ENCODE assay signal across 9 cellular contexts in genomic region chr22:36352775-36353507, GRCh38. TPM values are rescaled to one million over a fixed set of nuclear protein-coding genes. Genes with fewer than 3 reads are reported as not detected.
DNase-seq lines count a peak whose midpoint lies in the region; ATAC-seq and TF ChIP-seq lines count a peak whose summit lies in the region.
"Had no signal": no experiment of that assay in that cellular context is flagged by ENCODE, and none has a peak within 500 bp of the region (broad histone marks: within the 10 kb centered on the region; RNA-seq: fewer than 3 reads in every experiment).

No MANE protein-coding gene starts in this region.

- H3K27ac Mint-ChIP-seq in activated CD4-positive, alpha-beta T cell treated with anti-CD3 and anti-CD28 coated beads for 36 hours = peak overlapping the region; percentile 95
- H3K27ac Mint-ChIP-seq in brain = peak overlapping the region in 4 of 5 experiments; percentile 38 to 89 (median 72)

- POLR2A ChIA-PET in activated CD4-positive, alpha-beta T cell treated with anti-CD3 and anti-CD28 coated beads for 36 hours (lab: Charles Lee) = interaction anchor here (1.2 kb wide), 1 partner anchor 12 kb away, joined by 4 read pairs; no protein-coding TSS in a partner anchor

- peaks cover 6% of the 10 kb centered on the region for H3K36me3 ChIP-seq in thoracic aorta

- H3K4me3 Mint-ChIP-seq in activated CD4-positive, alpha-beta T cell treated with anti-CD3 and anti-CD28 coated beads for 36 hours = peak overlapping the region; percentile 21
- H3K4me3 Mint-ChIP-seq in brain = peak overlapping the region in 1 of 5 experiments; percentile 9

- no peaks in the 10 kb centered on the region for H3K27me3 ChIP-seq in thoracic aorta (replicated peaks; ENCODE audit: insufficient read depth)

- intact Hi-C loops in activated CD4-positive, alpha-beta T cell treated with anti-CD3 and anti-CD28 coated beads for 36 hours (cut with DNase I, micrococcal nuclease) = no loop called here

- H3K9me3 Mint-ChIP-seq in activated CD4-positive, alpha-beta T cell treated with anti-CD3 and anti-CD28 coated beads for 36 hours (ENCODE audit: low read depth) = no peaks in the 10 kb centered on the region
- peaks cover 0 to 5% (median 0%) of the 10 kb centered on the region in 5 experiments for H3K9me3 Mint-ChIP-seq in brain

- CTCF ChIA-PET in activated CD4-positive, alpha-beta T cell treated with anti-CD3 and anti-CD28 coated beads for 36 hours (lab: Charles Lee) = interaction anchor here (1.0 to 1.4 kb wide), 3 partner anchors 18 to 51 kb away, joined by 3 to 5 read pairs (median 3); no protein-coding TSS in a partner anchor

- TF ChIP-seq CTCF in brain (conservative IDR thresholded peaks at IDR 0.05) (no peak), thoracic aorta (IDR thresholded peaks at IDR 0.05) (no peak)

- peak; percentile 36 for ATAC-seq in activated CD4-positive, alpha-beta T cell treated with anti-CD3 and anti-CD28 coated beads for 36 hours
- ATAC-seq in thoracic aorta (ENCODE audit: insufficient number of reproducible peaks, low FRiP score, low read depth) (peak; percentile 30), GM18502 (IDR thresholded peaks at IDR 0.05; ENCODE audit: poor library complexity, unreplicated experiment) (no peak)

- peaks cover 81 to 94% of the 10 kb centered on the region in 2 donors for H3K4me1 ChIP-seq in thoracic aorta (ENCODE audit: control insufficient read depth in 1 of 2, low read depth in 2 of 2)

- peaks cover 55% of the 10 kb centered on the region for H3K36me3 Mint-ChIP-seq in activated CD4-positive, alpha-beta T cell treated with anti-CD3 and anti-CD28 coated beads for 36 hours (ENCODE audit: low read depth)
- H3K36me3 Mint-ChIP-seq in brain = peaks cover 11% of the 10 kb centered on the region

- no peaks in the 10 kb centered on the region for H3K27me3 Mint-ChIP-seq in activated CD4-positive, alpha-beta T cell treated with anti-CD3 and anti-CD28 coated beads for 36 hours
- no peaks in the 10 kb centered on the region for H3K27me3 Mint-ChIP-seq in brain

- no peaks in the 10 kb centered on the region for H3K9me3 ChIP-seq in thoracic aorta

- H3K27ac ChIP-seq in thoracic aorta = peak overlapping the region; percentile 92 to 97

- H3K4me1 Mint-ChIP-seq in activated CD4-positive, alpha-beta T cell treated with anti-CD3 and anti-CD28 coated beads for 36 hours = peaks cover 90% of the 10 kb centered on the region
- H3K4me1 Mint-ChIP-seq in brain = peaks cover 63% of the 10 kb centered on the region

- peak overlapping the region; percentile 62 for H3K4me3 ChIP-seq in thoracic aorta

- DNase-seq in activated CD4-positive, alpha-beta T cell treated with anti-CD3 and anti-CD28 coated beads for 36 hours = peak; percentile 69
- no peak for DNase-seq in activated CD4-positive, alpha-beta T cell treated with anti-CD3 and anti-CD28 coated beads, Interleukin-2, amount 50 U/mL, for 4 hours
- DNase-seq in lung microvascular endothelial cell (ENCODE audit: low read depth in 2 of 2) (peak; percentile 57 to 95), thoracic aorta (ENCODE audit: low spot score) (peak; percentile 55), iPS-NIHi11 (ENCODE audit: low spot score) (no peak), NAMALWA (ENCODE audit: low spot score) (no peak)
- DNase-seq: NCI-H510A treated with DMSO at 0.1 percent for 48 hours had no signal

RNA-seq across cellular contexts. Expression of gene MYH9, which starts 34.8 kb away (rescaled TPM):
- total RNA-seq in activated CD4-positive, alpha-beta T cell treated with anti-CD3 and anti-CD28 coated beads for 36 hours = 100 to 1,000 TPM; 720 to 773 TPM
- 236 TPM for polyA plus RNA-seq in brain (ENCODE audit: insufficient read depth, low read depth, low replicate concordance)
- 409 and 410 TPM in 2 replicates for total RNA-seq in lung microvascular endothelial cell
- 1,000 to 10,000 TPM; 1,447 to 1,631 TPM for total RNA-seq in thoracic aorta

Comparison
In these comparisons a context has a peak if more than half of its experiments do, and no peak if none do; other contexts are left out.
1. DNase-seq: peak in activated CD4-positive, alpha-beta T cell treated with anti-CD3 and anti-CD28 coated beads for 36 hours (single experiment), lung microvascular endothelial cell (2 of 2) and thoracic aorta (single experiment); none in activated CD4-positive, alpha-beta T cell treated with anti-CD3 and anti-CD28 coated beads, Interleukin-2, amount 50 U/mL, for 4 hours (0 of 2), iPS-NIHi11 (single experiment) and NAMALWA (single experiment).